ENCODE assay signal across 30 cellular contexts in genomic region chr11:18865951-18866350, GRCh38.
"Had no signal": no experiment of that assay in that cellular context is flagged by ENCODE, and none has a peak within 500 bp of the region (broad histone marks: within the 10 kb centered on the region; RNA-seq: fewer than 3 reads in every experiment).

No MANE protein-coding gene starts in this region.

- H3K9me3 ChIP-seq: esophagus squamous epithelium, ovary, prostate gland, thoracic aorta, uterus had no signal

- DNase-seq: activated CD4-positive, alpha-beta T cell treated with anti-CD3 and anti-CD28 coated beads for 1 hour; activated CD4-positive, alpha-beta T cell treated with anti-CD3 and anti-CD28 coated beads, Interleukin-2, amount 50 U/mL, for 4 hours; activated effector memory CD4-positive, alpha-beta T cell treated with Interleukin-2 at 50 U/mL for 16 hours; activated naive CD4-positive, alpha-beta T cell treated with Interleukin-2 at 50 U/mL for 16 hours; activated T-cell treated with anti-CD3 and anti-CD28 coated beads for 4 hours; anterior cingulate cortex; effector CD4-positive, alpha-beta T cell; esophagus squamous epithelium; left ventricle myocardium inferior; ovary; retina; stimulated activated CD4-positive, alpha-beta T cell treated with anti-CD3 and anti-CD28 coated beads, Interleukin-12 subunit alpha, Interleukin-12 subunit beta, amount 100 ng/mL, for 4 hours; stimulated activated CD4-positive, alpha-beta T cell treated with anti-CD3 and anti-CD28 coated beads, Interleukin-4, amount 100 ng/mL, for 24 hours; T-helper 2 cell; uterus had no signal

- H3K27ac ChIP-seq: epithelial cell of prostate, esophagus squamous epithelium, left ventricle myocardium inferior, ovary, prostate gland, skin epidermis, thoracic aorta, uterus had no signal

- FAIRE-seq: endometrium, frontal cortex, islet of Langerhans had no signal

- H3K4me1 ChIP-seq: esophagus squamous epithelium, left ventricle myocardium inferior, prostate gland, uterus had no signal

- H3K27me3 ChIP-seq: ovary, uterus had no signal

- H3K36me3 ChIP-seq: esophagus squamous epithelium, left ventricle myocardium inferior, ovary, prostate gland, thoracic aorta, uterus had no signal

- H3K27ac Mint-ChIP-seq: activated naive CD8-positive, alpha-beta T cell; dendritic cell treated with granulocyte-macrophage colony-stimulating factor and Interleukin-4, amounts not matched to agents 40 ng/mL and 50 ng/mL, for 4 days; nephron; stimulated activated effector memory CD8-positive, alpha-beta T cell treated with anti-CD3 and anti-CD28 coated beads, Interleukin-12 subunit alpha, Interleukin-12 subunit beta, amount 100 ng/mL, for 72 hours; stimulated activated naive CD8-positive, alpha-beta T cell treated with anti-CD3 and anti-CD28 coated beads, Interleukin-15, Interleukin-2, amounts not matched to agents 100 ng/mL and 50 ng/mL, for 24 hours had no signal

- ATAC-seq: sciatic nerve; stimulated activated effector memory CD8-positive, alpha-beta T cell treated with anti-CD3 and anti-CD28 coated beads, Interleukin-12 subunit alpha, Interleukin-12 subunit beta, amount 100 ng/mL, for 72 hours had no signal

- H3K4me3 Mint-ChIP-seq: activated naive CD8-positive, alpha-beta T cell; central memory CD8-positive, alpha-beta T cell; dendritic cell treated with granulocyte-macrophage colony-stimulating factor and Interleukin-4, amounts not matched to agents 40 ng/mL and 50 ng/mL, for 4 days; nephron; stimulated activated effector memory CD8-positive, alpha-beta T cell treated with anti-CD3 and anti-CD28 coated beads, Interleukin-12 subunit alpha, Interleukin-12 subunit beta, amount 100 ng/mL, for 72 hours; stimulated activated naive CD8-positive, alpha-beta T cell treated with anti-CD3 and anti-CD28 coated beads, Interleukin-15, Interleukin-2, amounts not matched to agents 100 ng/mL and 50 ng/mL, for 24 hours had no signal

- H3K36me3 Mint-ChIP-seq: activated naive CD8-positive, alpha-beta T cell; stimulated activated effector memory CD8-positive, alpha-beta T cell treated with anti-CD3 and anti-CD28 coated beads, Interleukin-12 subunit alpha, Interleukin-12 subunit beta, amount 100 ng/mL, for 72 hours had no signal

- H3K4me1 Mint-ChIP-seq: central memory CD8-positive, alpha-beta T cell; nephron; stimulated activated effector memory CD8-positive, alpha-beta T cell treated with anti-CD3 and anti-CD28 coated beads, Interleukin-12 subunit alpha, Interleukin-12 subunit beta, amount 100 ng/mL, for 72 hours had no signal

- H3K4me3 ChIP-seq: esophagus squamous epithelium, left ventricle myocardium inferior, lung, ovary, prostate gland, skin epidermis, thoracic aorta, uterus had no signal

- H3K9me3 Mint-ChIP-seq: central memory CD8-positive, alpha-beta T cell; dendritic cell treated with granulocyte-macrophage colony-stimulating factor and Interleukin-4, amounts not matched to agents 40 ng/mL and 50 ng/mL, for 4 days; nephron; stimulated activated effector memory CD8-positive, alpha-beta T cell treated with anti-CD3 and anti-CD28 coated beads, Interleukin-12 subunit alpha, Interleukin-12 subunit beta, amount 100 ng/mL, for 72 hours; stimulated activated naive CD8-positive, alpha-beta T cell treated with anti-CD3 and anti-CD28 coated beads, Interleukin-15, Interleukin-2, amounts not matched to agents 100 ng/mL and 50 ng/mL, for 24 hours had no signal
